In genomic region chr6:157169186-157169585, GRCh38 we compare ENCODE assay signal across 20 cellular contexts.
DNase-seq lines count a peak whose midpoint lies in the region; ATAC-seq and TF ChIP-seq lines count a peak whose summit lies in the region.
"Had no signal": no experiment of that assay in that cellular context is flagged by ENCODE, and none has a peak within 500 bp of the region (broad histone marks: within the 10 kb centered on the region; RNA-seq: fewer than 3 reads in every experiment).

No MANE protein-coding gene starts in this region.

- TF ChIP-seq RAD21 in neural cell (conservative IDR thresholded peaks at IDR 0.05): no peak

- no peaks in the 10 kb centered on the region for H3K79me2 ChIP-seq in neural cell (replicated peaks; ENCODE audit: insufficient read depth, low read length)

- H3K36me3 ChIP-seq in left ventricle myocardium inferior (peaks cover 26% of the 10 kb centered on the region), esophagus muscularis mucosa (peaks cover 6 to 34% (median 21%) of the 10 kb centered on the region in 4 donors), neural cell (ENCODE audit: insufficient read depth, low read length) (peaks cover 13% of the 10 kb centered on the region)

- H3K4me1 ChIP-seq in left ventricle myocardium inferior (peaks cover 36% of the 10 kb centered on the region), esophagus muscularis mucosa (peaks cover 10 to 25% (median 20%) of the 10 kb centered on the region in 4 donors)
- H3K4me1 ChIP-seq: Caco-2 had no signal

- H3F3A ChIP-seq in neural cell (ENCODE audit: insufficient read depth, low read length, poor library complexity, severe bottlenecking): no peaks in the 10 kb centered on the region

- WGBS in esophagus muscularis mucosa: 64% methylated on average over 3 of the region's 3 CpGs

- no peak overlapping the region for H3K4me2 ChIP-seq in neural cell (ENCODE audit: low read length)

- TF ChIP-seq EP300 in esophagus muscularis mucosa (IDR thresholded peaks at IDR 0.05) (no peak), neural cell (conservative IDR thresholded peaks at IDR 0.05; ENCODE audit: poor library complexity, severe bottlenecking) (peak; percentile 30)

- H3K27ac ChIP-seq in left ventricle myocardium inferior (replicated peaks) (peak overlapping the region; percentile 54), esophagus muscularis mucosa (replicated peaks in 1 of 4) (peak overlapping the region; percentile 20 to 62 (median 51)), neural cell (ENCODE audit: low read length) (peak overlapping the region; percentile 54)

- no peaks in the 10 kb centered on the region for H4K20me1 ChIP-seq in neural cell (ENCODE audit: insufficient read depth)

- intact Hi-C loops in left ventricle myocardium inferior (cut with micrococcal nuclease): no loop called here
- intact Hi-C loops in left ventricle myocardium superior (cut with micrococcal nuclease): no loop called here
- intact Hi-C loops in esophagus muscularis mucosa (cut with DNase I): no loop called here

- TF ChIP-seq POLR2A in esophagus muscularis mucosa (IDR thresholded peaks at IDR 0.05; ENCODE audit: low read depth): no peak

- H2AFZ ChIP-seq in neural cell (ENCODE audit: low read depth, low read length): no peak overlapping the region

- H3K27me3 ChIP-seq in left ventricle myocardium inferior (ENCODE audit: low read depth) (no peaks in the 10 kb centered on the region), esophagus muscularis mucosa (no peaks in the 10 kb centered on the region), neural cell (ENCODE audit: insufficient read depth, low read depth, low read length) (no peaks in the 10 kb centered on the region)

- no peaks in the 10 kb centered on the region for H3K9me3 ChIP-seq in left ventricle myocardium inferior (replicated peaks)
- H3K9me3 ChIP-seq in esophagus muscularis mucosa: no peaks in the 10 kb centered on the region
- H3K9me3 ChIP-seq in neural cell (ENCODE audit: low read length): no peaks in the 10 kb centered on the region
- H3K9me3 ChIP-seq: Caco-2 had no signal

- no peak for DNase-seq in left ventricle myocardium inferior
- no peak for DNase-seq in left ventricle myocardium superior
- no peak for DNase-seq in esophagus muscularis mucosa (ENCODE audit: extremely low spot score)
- DNase-seq in glomerular visceral epithelial cell (ENCODE audit: extremely low spot score): no peak
- DNase-seq in stimulated activated CD4-positive, alpha-beta T cell treated with anti-CD3 and anti-CD28 coated beads, Interleukin-4, amount 100 ng/mL, for 24 hours: no peak
- DNase-seq in activated gamma-delta T cell treated with Interleukin-2 at 50 U/mL for 16 hours: no peak
- DNase-seq: Caco-2; CD4-positive, alpha-beta T cell; DMS153; GOT3; MM.1S; NCI-H1092; NCI-H1436 treated with DMSO at 0.1 percent for 48 hours; NCI-H2081; NCI-H446 treated with DMSO at 0.1 percent for 48 hours; SHP77 had no signal

- H3K4me3 ChIP-seq in left ventricle myocardium inferior (no peak overlapping the region), esophagus muscularis mucosa (no peak overlapping the region), neural cell (ENCODE audit: low read length) (peak overlapping the region; percentile 34)
- H3K4me3 ChIP-seq: GM12878 had no signal

- H3K9ac ChIP-seq in neural cell (ENCODE audit: low read length): peak overlapping the region; percentile 2

- H3K9me2 ChIP-seq in neural cell (ENCODE audit: insufficient read depth, low read length): no peaks in the 10 kb centered on the region

- TF ChIP-seq CTCF in left ventricle myocardium inferior (IDR thresholded peaks at IDR 0.05; ENCODE audit: borderline replicate concordance) (no peak), esophagus muscularis mucosa (IDR thresholded peaks at IDR 0.05) (no peak), neural cell (IDR thresholded peaks at IDR 0.05; ENCODE audit: poor library complexity, severe bottlenecking) (no peak)

- ATAC-seq in left ventricle myocardium superior (no peak), GM21515 (IDR thresholded peaks at IDR 0.05; ENCODE audit: unreplicated experiment) (no peak)
- ATAC-seq: GM12878, HCT116 had no signal

TF ChIP-seq in neural cell, 6 proteins besides CTCF, POLR2A, EP300 and RAD21:
- no peak for TF ChIP-seq TAF1 (IDR thresholded peaks at IDR 0.05; ENCODE audit: low read depth)
